In the genomic region with DNA sequence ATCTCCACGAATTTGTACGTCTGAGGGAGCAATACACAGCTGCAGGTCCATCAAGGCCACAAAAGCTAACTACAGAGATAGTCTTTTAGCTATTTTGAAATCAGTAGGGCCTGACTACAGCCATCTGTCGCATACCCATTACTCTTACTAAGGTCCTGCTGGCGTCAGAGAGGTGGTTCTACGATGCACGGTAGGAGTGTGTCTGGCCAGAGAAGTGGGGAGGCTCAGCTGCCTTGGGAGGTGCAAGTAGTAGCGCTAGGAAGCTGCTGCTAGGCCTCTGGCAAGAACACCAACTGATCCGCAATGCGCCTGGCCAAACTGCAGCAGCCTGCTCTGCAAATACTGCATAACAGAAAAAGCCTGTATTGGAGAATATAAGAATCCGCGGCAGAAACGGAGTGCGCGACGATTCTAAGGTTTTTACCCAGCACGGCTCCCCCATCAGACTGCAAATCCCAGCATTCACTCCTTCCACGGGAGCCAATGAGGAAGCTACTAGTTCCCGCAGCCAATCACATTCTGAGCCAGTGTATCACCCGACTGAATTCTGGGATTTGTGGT, we compare ENCODE assay signal across 8 cellular contexts. TPM values are rescaled to one million over a fixed set of nuclear protein-coding genes. Genes with fewer than 3 reads are reported as not detected.
DNase-seq lines count a peak whose midpoint lies in the region; ATAC-seq and TF ChIP-seq lines count a peak whose summit lies in the region.

No MANE protein-coding gene starts in this region.

- H3K27me3 ChIP-seq in gastroesophageal sphincter (no peaks in the 10 kb centered on the region), suprapubic skin (no peaks in the 10 kb centered on the region)

- TF ChIP-seq POLR2A in gastroesophageal sphincter (IDR thresholded peaks at IDR 0.05) (no peak), suprapubic skin (IDR thresholded peaks at IDR 0.05) (peak in 1 of 2 donors; percentile 12)

- WGBS in gastroesophageal sphincter (ENCODE audit: low coverage in 1 of 2), 2 donors = 1% methylated on average over 7 to 13 of the region's 19 CpGs
- 1% methylated on average over 19 of the region's 19 CpGs for WGBS in suprapubic skin

- H3K9me3 ChIP-seq in gastroesophageal sphincter = no peaks in the 10 kb centered on the region
- H3K9me3 ChIP-seq in suprapubic skin = no peaks in the 10 kb centered on the region

- DNase-seq in EH (ENCODE audit: low read depth) (peak; percentile 99), KG1 (lab: John Stamatoyannopoulos, UW) (peak; percentile 99), SIG-M5 (lab: John Stamatoyannopoulos, UW) (peak; percentile 98), non-pigmented ciliary epithelial cell (ENCODE audit: low read depth) (peak; percentile 99), suprapubic skin (ENCODE audit: low spot score in 2 of 2) (peak; percentile 92 to 95)
- DNase-seq in activated naive CD4-positive, alpha-beta T cell treated with Interleukin-2 at 50 U/mL for 16 hours = peak; percentile 84

- H3K4me3 ChIP-seq in gastroesophageal sphincter (peak overlapping the region; percentile 63 to 75), suprapubic skin (peak overlapping the region; percentile 97)

- no peaks in the 10 kb centered on the region for H3K36me3 ChIP-seq in gastroesophageal sphincter
- no peaks in the 10 kb centered on the region for H3K36me3 ChIP-seq in suprapubic skin

- H3K27ac ChIP-seq in gastroesophageal sphincter = peak overlapping the region; percentile 95 to 100 (median 95)
- peak overlapping the region; percentile 98 for H3K27ac ChIP-seq in suprapubic skin

- ATAC-seq in GM21723 (IDR thresholded peaks at IDR 0.05; ENCODE audit: unreplicated experiment) = peak; percentile 80
- peak; percentile 93 for ATAC-seq in gastroesophageal sphincter

- TF ChIP-seq CTCF in gastroesophageal sphincter (IDR thresholded peaks at IDR 0.05) (no peak), suprapubic skin (IDR thresholded peaks at IDR 0.05) (no peak)

- peaks cover 5 to 43% (median 10%) of the 10 kb centered on the region in 3 donors for H3K4me1 ChIP-seq in gastroesophageal sphincter
- peaks cover 35% of the 10 kb centered on the region for H3K4me1 ChIP-seq in suprapubic skin

- TF ChIP-seq EP300 in gastroesophageal sphincter (IDR thresholded peaks at IDR 0.05) = no peak
- TF ChIP-seq EP300 in suprapubic skin (IDR thresholded peaks at IDR 0.05) = no peak

RNA-seq across cellular contexts. Expression of a gene that starts 0.7 kb away (rescaled TPM):
- 10 to 100 TPM; 68.7 to 98.5 (median 77.8) TPM for total RNA-seq in gastroesophageal sphincter
- total RNA-seq in suprapubic skin = 100 to 1,000 TPM in 1 of 4 donors, 10 to 100 TPM in 3; 62.9 to 131 (median 72.3) TPM

Comparison
In these comparisons a context has a peak if more than half of its experiments do, and no peak if none do; other contexts are left out.
1. Peak in every context shown above with its lines: DNase-seq, ATAC-seq, H3K4me3 ChIP-seq and H3K27ac ChIP-seq.